ENCODE assay signal across 8 cellular contexts in genomic region chr12:120469450-120470149, GRCh38. TPM values are rescaled to one million over a fixed set of nuclear protein-coding genes. Genes with fewer than 3 reads are reported as not detected.
DNase-seq lines count a peak whose midpoint lies in the region; ATAC-seq and TF ChIP-seq lines count a peak whose summit lies in the region.

A gene with protein sequence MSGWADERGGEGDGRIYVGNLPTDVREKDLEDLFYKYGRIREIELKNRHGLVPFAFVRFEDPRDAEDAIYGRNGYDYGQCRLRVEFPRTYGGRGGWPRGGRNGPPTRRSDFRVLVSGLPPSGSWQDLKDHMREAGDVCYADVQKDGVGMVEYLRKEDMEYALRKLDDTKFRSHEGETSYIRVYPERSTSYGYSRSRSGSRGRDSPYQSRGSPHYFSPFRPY (minus strand): TSS chr12:120469748. CDS start chr12:120469609, 139 bp downstream.

- H3K27ac Mint-ChIP-seq in chondrocyte (ENCODE audit: unreplicated experiment), result peak within 1 kb of the TSS; percentile 97

- ATAC-seq in HG03432 (IDR thresholded peaks at IDR 0.05; ENCODE audit: unreplicated experiment), result peak; percentile 92

- TF ChIP-seq POLR2A in GM19099 (IDR thresholded peaks at IDR 0.05; ENCODE audit: extremely low read depth, insufficient read length, low read depth), result peak; percentile 93

- peak; percentile 90 for TF ChIP-seq CTCF in chondrocyte (IDR thresholded peaks at IDR 0.05)

- no peaks in the 10 kb centered on the region for H3K9me3 Mint-ChIP-seq in chondrocyte (ENCODE audit: low read depth)

- H3K4me3 Mint-ChIP-seq in chondrocyte (ENCODE audit: unreplicated experiment), result peak within 1 kb of the TSS; percentile 94

- peak; percentile 90 to 94 for DNase-seq in AML-193 (lab: John Stamatoyannopoulos, UW)
- peak; percentile 95 for DNase-seq in NCI-H460 (ENCODE audit: extremely low read depth, low read depth)
- DNase-seq in activated CD4-positive, alpha-beta T cell treated with anti-CD3 and anti-CD28 coated beads for 1 hour, result peak; percentile 96
- DNase-seq in chondrocyte (ENCODE audit: low spot score), result peak; percentile 99
- peak; percentile 87 for DNase-seq in kidney glomerular epithelial cell (lab: John Stamatoyannopoulos, UW)
- peak; percentile 95 for DNase-seq in stimulated activated CD4-positive, alpha-beta T cell treated with anti-CD3 and anti-CD28 coated beads, Interleukin-1b, Interleukin-23, amount 100 ng/mL, for 1 hour (ENCODE audit: low read depth in 2 of 2)

- H3K36me3 Mint-ChIP-seq in chondrocyte (ENCODE audit: low read depth), result peaks cover 3% of the 10 kb centered on the region

- H3K4me1 Mint-ChIP-seq in chondrocyte (ENCODE audit: low read depth), result peaks cover 49% of the 10 kb centered on the region

- no peaks in the 10 kb centered on the region for H3K27me3 Mint-ChIP-seq in chondrocyte (ENCODE audit: low read depth)

RNA-seq across cellular contexts. Expression of the gene that starts here (rescaled TPM):
- 126 and 146 TPM in 2 replicates for total RNA-seq in NCI-H460 (2014; rRNA removed; shearing (Covaris generic))
- polyA plus RNA-seq in NCI-H460 (2014; cell fraction: nucleus; rRNA removed), result 243 and 294 TPM in 2 replicates
- 108 to 150 TPM (median 113 TPM) in 3 replicates for total RNA-seq in chondrocyte

Comparison
In these comparisons a context has a peak if more than half of its experiments do, and no peak if none do; other contexts are left out.
1. Peak in every context shown above with its lines: DNase-seq and ATAC-seq.